In genomic region chr1:31790641-31791091, GRCh38 we compare ENCODE assay signal across 20 cellular contexts. TPM values are rescaled to one million over a fixed set of nuclear protein-coding genes. Genes with fewer than 3 reads are reported as not detected.
"Had no signal": no experiment of that assay in that cellular context is flagged by ENCODE, and none has a peak within 500 bp of the region (broad histone marks: within the 10 kb centered on the region; RNA-seq: fewer than 3 reads in every experiment).

No MANE protein-coding gene starts in this region.

- H2AFZ ChIP-seq: hepatocyte had no signal

- H3K27me3 ChIP-seq: ascending aorta, cardiac muscle cell, colonic mucosa, hepatocyte, upper lobe of left lung had no signal

- H3K27ac ChIP-seq: ascending aorta, cardiac muscle cell, colonic mucosa, hepatocyte, psoas muscle, SK-N-MC, upper lobe of left lung, VCaP had no signal

- ATAC-seq: effector memory CD8-positive, alpha-beta T cell; naive thymus-derived CD4-positive, alpha-beta T cell; psoas muscle; stimulated activated naive CD8-positive, alpha-beta T cell treated with anti-CD3 and anti-CD28 coated beads, Interleukin-15, Interleukin-2, amounts not matched to agents 100 U/mL and 50 U/mL, for 24 hours; T-cell had no signal

- H3K9me3 ChIP-seq: ascending aorta, colonic mucosa, psoas muscle, upper lobe of left lung had no signal

- H3K4me1 ChIP-seq: colonic mucosa had no signal

- H3K4me2 ChIP-seq: hepatocyte had no signal

- H3K36me3 ChIP-seq: ascending aorta, cardiac muscle cell, colonic mucosa, upper lobe of left lung had no signal

- H3K4me3 ChIP-seq: ascending aorta, cardiac muscle cell, colonic mucosa, hepatocyte, lung, psoas muscle, SK-N-MC, upper lobe of left lung had no signal

- DNase-seq: activated CD4-positive, alpha-beta T cell treated with anti-CD3 and anti-CD28 coated beads, Interleukin-2, amount 10 ng/mL, durations not matched to agents 7 days and 5 days; activated CD8-positive, alpha-beta memory T cell treated with anti-CD3 and anti-CD28 coated beads for 24 hours; colonic mucosa; effector memory CD8-positive, alpha-beta T cell; naive thymus-derived CD4-positive, alpha-beta T cell; occipital lobe; stimulated activated CD4-positive, alpha-beta T cell treated with anti-CD3 and anti-CD28 coated beads, Interleukin-2, amount 100 ng/mL, for 48 hours; stimulated activated CD8-positive, alpha-beta memory T cell treated with anti-CD3 and anti-CD28 coated beads, Interleukin-4, amount 100 ng/mL, for 48 hours; stimulated activated naive CD8-positive, alpha-beta T cell treated with anti-CD3 and anti-CD28 coated beads, Interleukin-15, Interleukin-2, amounts not matched to agents 100 U/mL and 50 U/mL, for 24 hours; T-cell; T1000 had no signal

RNA-seq across cellular contexts. Expression of gene SPOCD1, which starts 25.2 kb away (rescaled TPM):
- total RNA-seq: occipital lobe, T-cell, temporal lobe had no signal
- polyA plus RNA-seq: naive thymus-derived CD4-positive, alpha-beta T cell had no signal

RNA-seq across cellular contexts. Expression of gene ADGRB2, which starts 26.5 kb away (rescaled TPM):
- polyA plus RNA-seq: naive thymus-derived CD4-positive, alpha-beta T cell had no signal
